9 cellular contexts compared by ENCODE assay signal in the genomic region with DNA sequence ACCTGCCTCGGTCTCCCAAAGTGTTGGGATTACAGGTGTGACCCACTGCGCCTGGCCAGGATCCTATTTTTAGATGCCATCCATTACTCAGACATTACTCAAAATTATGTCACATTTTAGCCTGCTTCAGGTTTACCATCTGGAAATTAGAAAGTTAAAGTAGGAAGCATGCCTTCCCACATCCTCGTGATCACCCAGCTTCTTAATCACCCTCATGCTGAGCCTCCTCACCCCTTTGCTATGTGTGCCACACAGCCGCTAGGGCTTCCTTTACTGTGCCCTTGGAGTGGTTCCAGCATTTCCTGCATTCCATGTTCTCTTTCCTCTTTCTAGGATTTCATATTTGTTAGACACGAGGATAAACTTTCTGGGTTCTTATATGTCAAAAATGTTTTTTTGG. TPM values are rescaled to one million over a fixed set of nuclear protein-coding genes. Genes with fewer than 3 reads are reported as not detected.
DNase-seq lines count a peak whose midpoint lies in the region; ATAC-seq and TF ChIP-seq lines count a peak whose summit lies in the region.
"Had no signal": no experiment of that assay in that cellular context is flagged by ENCODE, and none has a peak within 500 bp of the region (broad histone marks: within the 10 kb centered on the region; RNA-seq: fewer than 3 reads in every experiment).

No MANE protein-coding gene starts in this region.

- H3K4me2 ChIP-seq in GM23248 (ENCODE audit: unreplicated experiment): no peak overlapping the region

- in situ Hi-C loops in GM23248 (cut with MboI): no loop called here

- ATAC-seq in gastroesophageal sphincter: no peak
- ATAC-seq in GM18867 (IDR thresholded peaks at IDR 0.05; ENCODE audit: unreplicated experiment): no peak
- no peak for ATAC-seq in HG03342 (IDR thresholded peaks at IDR 0.05; ENCODE audit: unreplicated experiment)

- H3K9ac ChIP-seq in GM23248: no peak overlapping the region

- no peaks in the 10 kb centered on the region for H3K36me3 ChIP-seq in GM23248 (ENCODE audit: low read depth)
- H3K36me3 ChIP-seq in sigmoid colon: no peaks in the 10 kb centered on the region
- no peaks in the 10 kb centered on the region for H3K36me3 ChIP-seq in gastroesophageal sphincter

- no peak overlapping the region for H3K4me3 ChIP-seq in GM23248
- H3K4me3 ChIP-seq in sigmoid colon: no peak overlapping the region
- no peak overlapping the region for H3K4me3 ChIP-seq in gastroesophageal sphincter

- WGBS in GM23248 (ENCODE audit: low coverage in 1 of 2, low lambda C conversion rate in 2 of 2, missing lambda C conversion rate in 2 of 2), 2 experiments: 30 to 34% methylated on average over 5 of the region's 5 CpGs
- 64 to 65% methylated on average over 5 of the region's 5 CpGs for WGBS in sigmoid colon, 2 donors
- 49 to 79% methylated on average over 3 to 5 of the region's 5 CpGs for WGBS in gastroesophageal sphincter (ENCODE audit: low coverage in 1 of 2), 2 donors

- H3K79me2 ChIP-seq in GM23248 (ENCODE audit: insufficient read depth): peaks cover 28% of the 10 kb centered on the region

- peaks cover 26% of the 10 kb centered on the region for H3F3A ChIP-seq in GM23248 (ENCODE audit: insufficient read depth)

- H4K20me1 ChIP-seq in GM23248 (ENCODE audit: insufficient read depth): no peaks in the 10 kb centered on the region

- H3K9me2 ChIP-seq in GM23248 (ENCODE audit: insufficient read depth): no peaks in the 10 kb centered on the region

- TF ChIP-seq POLR2A in sigmoid colon (IDR thresholded peaks at IDR 0.05) (no peak), gastroesophageal sphincter (IDR thresholded peaks at IDR 0.05) (no peak)

- H3K4me1 ChIP-seq in GM23248 (ENCODE audit: insufficient read depth) (peaks cover 20% of the 10 kb centered on the region), sigmoid colon (peaks cover 0 to 19% (median 8%) of the 10 kb centered on the region in 4 donors), gastroesophageal sphincter (peaks cover 0 to 8% (median 0%) of the 10 kb centered on the region in 3 donors)

- DNase-seq in GM23248 (peak; percentile 95), RKO (ENCODE audit: low spot score) (peak; percentile 98), fibroblast of gingiva (ENCODE audit: low read depth) (peak; percentile 87), sigmoid colon (peak; percentile 50), NOMO-1 (lab: John Stamatoyannopoulos, UW; ENCODE audit: unreplicated experiment in 2 of 2) (no peak)
- DNase-seq: NCI-H2171 treated with DMSO at 0.1 percent for 48 hours had no signal

- H3K9me3 ChIP-seq in GM23248 (ENCODE audit: low read depth): no peaks in the 10 kb centered on the region
- no peaks in the 10 kb centered on the region for H3K9me3 ChIP-seq in sigmoid colon
- H3K9me3 ChIP-seq in gastroesophageal sphincter: no peaks in the 10 kb centered on the region

- intact Hi-C loops in sigmoid colon (cut with DNase I): no loop called here

- TF ChIP-seq CTCF in sigmoid colon (IDR thresholded peaks at IDR 0.05): no peak
- no peak for TF ChIP-seq CTCF in gastroesophageal sphincter (IDR thresholded peaks at IDR 0.05)

- H3K27me3 ChIP-seq in GM23248 (replicated peaks; ENCODE audit: insufficient read depth) (no peaks in the 10 kb centered on the region), sigmoid colon (no peaks in the 10 kb centered on the region), gastroesophageal sphincter (no peaks in the 10 kb centered on the region)

- no peak overlapping the region for H2AFZ ChIP-seq in GM23248

- TF ChIP-seq EP300 in sigmoid colon (IDR thresholded peaks at IDR 0.05): no peak
- TF ChIP-seq EP300 in gastroesophageal sphincter (IDR thresholded peaks at IDR 0.05): no peak

- H3K27ac ChIP-seq in GM23248 (no peak overlapping the region), sigmoid colon (no peak overlapping the region), gastroesophageal sphincter (no peak overlapping the region)

RNA-seq across cellular contexts. Expression of gene ADORA2B, which starts 9.3 kb away (rescaled TPM):
- total RNA-seq in GM23248 (2014; rRNA removed; shearing (Covaris generic)): 13.7 and 20.2 TPM in 2 replicates
- polyA plus RNA-seq in GM23248 (2016; fragmentation: Nextera tagmentation; extraction: Ambion mirVana) (10.3 and 13.1 TPM in 2 replicates), sigmoid colon (10 to 100 TPM in 2 of 3 donors, 1 to 10 TPM in 1; 9.9 to 21.4 (median 12.0) TPM)
- total RNA-seq in sigmoid colon (1 to 10 TPM; 2.2 to 5.4 (median 3.9) TPM), gastroesophageal sphincter (1 to 10 TPM in 2 of 4 donors, under 1 TPM in 1, not detected in 1; 0.40 to 2.0 (median 1.2) TPM)

RNA-seq across cellular contexts. Expression of gene ZSWIM7, which starts 45.3 kb away (rescaled TPM):
- 12.4 and 13.5 TPM in 2 replicates for total RNA-seq in GM23248 (2014; rRNA removed; shearing (Covaris generic))
- polyA plus RNA-seq in GM23248 (2016; fragmentation: Nextera tagmentation; extraction: Ambion mirVana) (25.8 and 29.1 TPM in 2 replicates), sigmoid colon (10 to 100 TPM; 35.0 to 55.5 (median 46.2) TPM)
- total RNA-seq in sigmoid colon (10 to 100 TPM; 13.0 to 25.8 (median 18.3) TPM), gastroesophageal sphincter (10 to 100 TPM; 12.1 to 32.4 (median 13.6) TPM)

RNA-seq across cellular contexts. Expression of gene TTC19, which starts 45.4 kb away (rescaled TPM):
- 41.7 and 45.3 TPM in 2 replicates for total RNA-seq in GM23248 (2014; rRNA removed; shearing (Covaris generic))
- polyA plus RNA-seq in GM23248 (2016; fragmentation: Nextera tagmentation; extraction: Ambion mirVana) (26.3 and 27.9 TPM in 2 replicates), sigmoid colon (10 to 100 TPM; 24.6 to 33.5 (median 32.3) TPM)
- total RNA-seq in sigmoid colon (10 to 100 TPM; 41.0 to 59.1 (median 42.8) TPM), gastroesophageal sphincter (10 to 100 TPM; 22.1 to 57.1 (median 40.0) TPM)

Comparison
In these comparisons a context has a peak if more than half of its experiments do, and no peak if none do; other contexts are left out.
1. DNase-seq: peak in GM23248 (single experiment), RKO (single experiment), fibroblast of gingiva (single experiment) and sigmoid colon (single experiment); none in NOMO-1 (0 of 2).